ENCODE assay signal across 8 cellular contexts in the genomic region with DNA sequence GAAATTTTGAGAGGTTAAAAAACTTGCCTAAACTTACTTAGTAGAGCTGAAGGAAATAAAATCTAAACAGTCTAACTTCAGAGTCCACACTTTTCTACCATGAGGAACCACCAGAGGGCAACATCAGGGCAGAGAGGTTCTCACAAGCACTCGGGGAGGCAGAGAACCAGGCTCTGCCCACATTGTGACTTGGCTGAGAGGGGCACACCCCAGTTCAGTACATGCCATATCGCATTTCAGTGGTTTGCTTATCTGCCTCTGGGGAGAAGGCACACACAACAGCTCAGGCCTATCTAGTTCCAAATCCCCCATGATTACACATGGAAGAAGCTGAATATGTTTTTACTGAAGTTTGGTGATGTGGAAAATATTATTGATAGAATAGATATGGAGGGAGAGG. TPM values are rescaled to one million over a fixed set of nuclear protein-coding genes. Genes with fewer than 3 reads are reported as not detected.
DNase-seq lines count a peak whose midpoint lies in the region; ATAC-seq and TF ChIP-seq lines count a peak whose summit lies in the region.

No MANE protein-coding gene starts in this region.

- TF ChIP-seq CTCF in LNCaP clone FGC (IDR thresholded peaks at IDR 0.05; ENCODE audit: control insufficient read depth, extremely low read depth, insufficient read depth) (peak; percentile 76), WI38 (IDR thresholded peaks at IDR 0.05; ENCODE audit: low read depth, low read length) (peak; percentile 50)

- peaks cover 0 to 3% of the 10 kb centered on the region in 2 donors for H3K4me1 Mint-ChIP-seq in stimulated activated naive B cell treated with anti-CD40 and anti-IgM and Interleukin-4, amounts not matched to agents 10 μg/mL and 1 μg/mL and 100 μg/mL, for 72 hours

- no peaks in the 10 kb centered on the region for H3K36me3 ChIP-seq in H7 (replicated peaks; ENCODE audit: control insufficient read depth, insufficient read depth, low read length)

- no peak overlapping the region for H3K4me3 Mint-ChIP-seq in stimulated activated naive B cell treated with anti-CD40 and anti-IgM and Interleukin-4, amounts not matched to agents 10 μg/mL and 1 μg/mL and 100 μg/mL, for 72 hours

- H3K27me3 ChIP-seq in H7 (ENCODE audit: control insufficient read depth, insufficient read depth, low read length): no peaks in the 10 kb centered on the region

- peak; percentile 34 to 52 for ATAC-seq in left cardiac atrium
- peak; percentile 82 to 87 for ATAC-seq in stimulated activated naive B cell treated with anti-CD40 and anti-IgM and Interleukin-4, amounts not matched to agents 10 μg/mL and 1 μg/mL and 100 μg/mL, for 72 hours (replicated peaks)
- no peak for ATAC-seq in GM21737 (IDR thresholded peaks at IDR 0.05; ENCODE audit: unreplicated experiment)

- peaks cover 15 to 17% of the 10 kb centered on the region in 2 donors for H3K27me3 Mint-ChIP-seq in stimulated activated naive B cell treated with anti-CD40 and anti-IgM and Interleukin-4, amounts not matched to agents 10 μg/mL and 1 μg/mL and 100 μg/mL, for 72 hours

- H3K36me3 Mint-ChIP-seq in stimulated activated naive B cell treated with anti-CD40 and anti-IgM and Interleukin-4, amounts not matched to agents 10 μg/mL and 1 μg/mL and 100 μg/mL, for 72 hours: peaks cover 2 to 4% of the 10 kb centered on the region in 2 donors

- intact Hi-C loops in left cardiac atrium (cut with DNase I): no loop called here

- no peak overlapping the region for H3K27ac Mint-ChIP-seq in stimulated activated naive B cell treated with anti-CD40 and anti-IgM and Interleukin-4, amounts not matched to agents 10 μg/mL and 1 μg/mL and 100 μg/mL, for 72 hours

- no peak overlapping the region for H3K4me3 ChIP-seq in H7 (ENCODE audit: insufficient read depth, low read depth, low read length)
- no peak overlapping the region for H3K4me3 ChIP-seq in LNCaP clone FGC (ENCODE audit: low read depth, low read length)
- no peak overlapping the region for H3K4me3 ChIP-seq in WI38 (ENCODE audit: low read depth, low read length)

- DNase-seq in SIG-M5 treated with dmso at 0.1 percent for 504 hours (lab: John Stamatoyannopoulos, UW; ENCODE audit: unreplicated experiment): peak; percentile 44
- DNase-seq in SIG-M5 (lab: John Stamatoyannopoulos, UW): no peak
- peak; percentile 62 for DNase-seq in H7
- peak; percentile 6 for DNase-seq in LNCaP clone FGC (ENCODE audit: low read depth)
- DNase-seq in left cardiac atrium: no peak
- peak; percentile 5 for DNase-seq in stimulated activated naive B cell treated with anti-CD40 and anti-IgM and Interleukin-4, amounts not matched to agents 10 μg/mL and 1 μg/mL and 100 μg/mL, for 72 hours

- H3K9me3 Mint-ChIP-seq in stimulated activated naive B cell treated with anti-CD40 and anti-IgM and Interleukin-4, amounts not matched to agents 10 μg/mL and 1 μg/mL and 100 μg/mL, for 72 hours: peaks cover 0 to 4% of the 10 kb centered on the region in 2 donors

RNA-seq across cellular contexts. Expression of a gene that starts 49.2 kb away (rescaled TPM):
- 0.31 and 2.1 TPM in 2 replicates for total RNA-seq in H7 (2014; rRNA removed; shearing (Covaris generic))
- total RNA-seq in left cardiac atrium: not detected

Comparison
In these comparisons a context has a peak if more than half of its experiments do, and no peak if none do; other contexts are left out.
1. DNase-seq: peak in SIG-M5 treated with dmso at 0.1 percent for 504 hours (single experiment), H7 (single experiment), LNCaP clone FGC (single experiment) and stimulated activated naive B cell treated with anti-CD40 and anti-IgM and Interleukin-4, amounts not matched to agents 10 μg/mL and 1 μg/mL and 100 μg/mL, for 72 hours (single experiment); none in SIG-M5 (single experiment) and left cardiac atrium (single experiment).